In genomic region chr15:67074886-67075229, GRCh38 we compare ENCODE assay signal across 12 cellular contexts. TPM values are rescaled to one million over a fixed set of nuclear protein-coding genes. Genes with fewer than 3 reads are reported as not detected.
DNase-seq lines count a peak whose midpoint lies in the region; ATAC-seq, FAIRE-seq and TF ChIP-seq lines count a peak whose summit lies in the region.
"Had no signal": no experiment of that assay in that cellular context is flagged by ENCODE, and none has a peak within 500 bp of the region (broad histone marks: within the 10 kb centered on the region; RNA-seq: fewer than 3 reads in every experiment).

No MANE protein-coding gene starts in this region.

- H3K27ac ChIP-seq in A549 (peak overlapping the region; percentile 41 to 80), GM23248 (peak overlapping the region; percentile 79), lower lobe of right lung (peak overlapping the region; percentile 20), A673 (ENCODE audit: low read depth, low read length, poor library complexity, severe bottlenecking) (no peak overlapping the region)

- H3K79me2 ChIP-seq in GM23248 (ENCODE audit: insufficient read depth), result peaks cover 100% of the 10 kb centered on the region

- peak overlapping the region; percentile 49 for H3K9ac ChIP-seq in GM23248

- H3K27me3 ChIP-seq in GM23248 (replicated peaks; ENCODE audit: insufficient read depth) (no peaks in the 10 kb centered on the region), lower lobe of right lung (ENCODE audit: low read depth) (no peaks in the 10 kb centered on the region), A673 (replicated peaks; ENCODE audit: insufficient read depth, low read depth, low read length, poor library complexity) (no peaks in the 10 kb centered on the region)

- POLR2A ChIA-PET in A549 (lab: Yijun Ruan, JAX), result interaction anchor here (0.9 to 1.3 kb wide), 3 partner anchors 9 to 51 kb away, joined by 3 to 7 read pairs (median 3); partner anchors contain the start of gene SMAD3
- POLR2A ChIA-PET in HEK293T (lab: Yijun Ruan, JAX), result no interaction called here
- POLR2A ChIA-PET in A673 (lab: Charles Lee; ENCODE audit: low non-redundant PET), result no interaction called here

- peak overlapping the region; percentile 95 for H3K27ac Mint-ChIP-seq in activated T-helper 1 cell treated with anti-CD3 and anti-CD28 coated beads, Interleukin-12 subunit alpha, Interleukin-12 subunit beta, Interleukin-2, Interleukin-4 antibody, amounts not matched to agents 30 ng/mL and 10 ng/mL and 1 ng/mL, durations not matched to agents 14 hours and 24 hours and 36 hours

- ATAC-seq in A549 (no peak), lower lobe of right lung (no peak), left colon (no peak)
- ATAC-seq: naive thymus-derived CD8-positive, alpha-beta T cell had no signal

- H3K9me3 Mint-ChIP-seq in activated T-helper 1 cell treated with anti-CD3 and anti-CD28 coated beads, Interleukin-12 subunit alpha, Interleukin-12 subunit beta, Interleukin-2, Interleukin-4 antibody, amounts not matched to agents 30 ng/mL and 10 ng/mL and 1 ng/mL, durations not matched to agents 14 hours and 24 hours and 36 hours, result no peaks in the 10 kb centered on the region
- H3K9me3 Mint-ChIP-seq: naive thymus-derived CD8-positive, alpha-beta T cell had no signal

- TF ChIP-seq EP300 in A549 (IDR thresholded peaks at IDR 0.05), result no peak

- H3K27me3 Mint-ChIP-seq in activated T-helper 1 cell treated with anti-CD3 and anti-CD28 coated beads, Interleukin-12 subunit alpha, Interleukin-12 subunit beta, Interleukin-2, Interleukin-4 antibody, amounts not matched to agents 30 ng/mL and 10 ng/mL and 1 ng/mL, durations not matched to agents 14 hours and 24 hours and 36 hours (ENCODE audit: insufficient read depth), result no peaks in the 10 kb centered on the region
- H3K27me3 Mint-ChIP-seq: naive thymus-derived CD8-positive, alpha-beta T cell had no signal

- DNase-seq in A549 (ENCODE audit: low read depth in 1 of 2, low spot score in 1 of 2) (no peak), GM23248 (peak; percentile 70), lower lobe of right lung (no peak), NCI-H2227 (lab: John Stamatoyannopoulos, UW; ENCODE audit: unreplicated experiment) (no peak), left colon (no peak), HEK293T (ENCODE audit: extremely low spot score) (no peak), A673 (ENCODE audit: low spot score) (no peak)
- no peak for DNase-seq in activated T-helper 1 cell treated with anti-CD3 and anti-CD28 coated beads, Interleukin-12 subunit alpha, Interleukin-12 subunit beta, Interleukin-2, Interleukin-4 antibody, amounts not matched to agents 30 ng/mL and 10 ng/mL and 1 ng/mL, durations not matched to agents 14 hours and 24 hours and 36 hours (ENCODE audit: low spot score)
- DNase-seq: COR-L47; naive thymus-derived CD8-positive, alpha-beta T cell; NCI-H526 treated with DMSO at 0.1 percent for 48 hours had no signal

- H4K20me1 ChIP-seq in GM23248 (ENCODE audit: insufficient read depth), result 0 out of 2 replicates have a peak, but pooled peaks cover 6% of the 10 kb centered on the region

- TF ChIP-seq POLR2A in A549 (IDR thresholded peaks at IDR 0.05; ENCODE audit: low read length), result no peak

- in situ Hi-C loops in GM23248 (cut with MboI), result no loop called here

- H3K36me3 Mint-ChIP-seq in activated T-helper 1 cell treated with anti-CD3 and anti-CD28 coated beads, Interleukin-12 subunit alpha, Interleukin-12 subunit beta, Interleukin-2, Interleukin-4 antibody, amounts not matched to agents 30 ng/mL and 10 ng/mL and 1 ng/mL, durations not matched to agents 14 hours and 24 hours and 36 hours (ENCODE audit: low read depth), result peaks cover 56% of the 10 kb centered on the region

- peak overlapping the region; percentile 58 for H3K4me3 Mint-ChIP-seq in activated T-helper 1 cell treated with anti-CD3 and anti-CD28 coated beads, Interleukin-12 subunit alpha, Interleukin-12 subunit beta, Interleukin-2, Interleukin-4 antibody, amounts not matched to agents 30 ng/mL and 10 ng/mL and 1 ng/mL, durations not matched to agents 14 hours and 24 hours and 36 hours

- no TSS peak for BruUV-seq in A673 (replicated peaks; lab: Mats Ljungman, UMichigan)

- H3K4me1 ChIP-seq in A549, result peaks cover 99% of the 10 kb centered on the region
- H3K4me1 ChIP-seq in GM23248 (ENCODE audit: insufficient read depth), result peaks cover 46% of the 10 kb centered on the region
- H3K4me1 ChIP-seq in lower lobe of right lung, result peaks cover 77% of the 10 kb centered on the region
- H3K4me1 ChIP-seq in A673 (ENCODE audit: insufficient read depth, low read length, poor library complexity, severe bottlenecking), result peaks cover 21% of the 10 kb centered on the region

- H2AFZ ChIP-seq in GM23248, result no peak overlapping the region

- H3K4me2 ChIP-seq in A549 (peak overlapping the region; percentile 94), GM23248 (ENCODE audit: unreplicated experiment) (peak overlapping the region; percentile 41)

- H3F3A ChIP-seq in GM23248 (ENCODE audit: insufficient read depth), result peaks cover 43% of the 10 kb centered on the region

- peaks cover 9% of the 10 kb centered on the region; the same call in 1 of the 2 replicates for H3K36me3 ChIP-seq in GM23248 (ENCODE audit: low read depth)
- H3K36me3 ChIP-seq in lower lobe of right lung, result peaks cover 7% of the 10 kb centered on the region
- H3K36me3 ChIP-seq in A673 (ENCODE audit: insufficient read depth, low read length, poor library complexity, severe bottlenecking), result no peaks in the 10 kb centered on the region

- H3K4me1 Mint-ChIP-seq in activated T-helper 1 cell treated with anti-CD3 and anti-CD28 coated beads, Interleukin-12 subunit alpha, Interleukin-12 subunit beta, Interleukin-2, Interleukin-4 antibody, amounts not matched to agents 30 ng/mL and 10 ng/mL and 1 ng/mL, durations not matched to agents 14 hours and 24 hours and 36 hours (ENCODE audit: low read depth), result peaks cover 83% of the 10 kb centered on the region

- TF ChIP-seq CTCF in A549 (IDR thresholded peaks at IDR 0.05) (no peak), lower lobe of right lung (IDR thresholded peaks at IDR 0.05) (no peak), A673 (conservative IDR thresholded peaks at IDR 0.05; ENCODE audit: low read depth, low read length) (no peak)

- CTCF ChIA-PET in A549 (lab: Yijun Ruan, JAX), result interaction anchor here (0.6 to 1.3 kb wide), 5 partner anchors 9 to 229 kb away, joined by 4 to 5 read pairs (median 4); partner anchors contain the start of gene SMAD3
- CTCF ChIA-PET in HEK293T (lab: Yijun Ruan, JAX), result no interaction called here
- CTCF ChIA-PET in A673 (lab: Charles Lee), result no interaction called here

- no peaks in the 10 kb centered on the region for H3K9me3 ChIP-seq in A549
- H3K9me3 ChIP-seq in GM23248 (ENCODE audit: low read depth), result no peaks in the 10 kb centered on the region
- H3K9me3 ChIP-seq in lower lobe of right lung, result no peaks in the 10 kb centered on the region
- H3K9me3 ChIP-seq in A673 (ENCODE audit: low read depth, low read length, poor library complexity, severe bottlenecking), result no peaks in the 10 kb centered on the region

- 98% methylated on average over 1 of the region's 1 CpG for WGBS in A549 (ENCODE audit: missing lambda C conversion rate)
- 40 to 60% methylated on average over 1 of the region's 1 CpG for WGBS in GM23248 (ENCODE audit: low coverage in 1 of 2, low lambda C conversion rate in 2 of 2, missing lambda C conversion rate in 2 of 2), 2 experiments

- no peak for FAIRE-seq in A549 (lab: Jason Lieb, UNC)
- FAIRE-seq: bronchial epithelial cell had no signal

- no peak for TF ChIP-seq RAD21 in A549 (conservative IDR thresholded peaks at IDR 0.05 in 1 of 2, IDR thresholded peaks at IDR 0.05 in 1 of 2)

- H3K4me3 ChIP-seq in A549, result no peak overlapping the region
- H3K4me3 ChIP-seq in GM23248, result peak overlapping the region; percentile 21
- no peak overlapping the region for H3K4me3 ChIP-seq in lower lobe of right lung
- no peak overlapping the region for H3K4me3 ChIP-seq in A673 (ENCODE audit: low read depth, low read length, poor library complexity, severe bottlenecking)

- H3K9me2 ChIP-seq in GM23248 (ENCODE audit: insufficient read depth), result no peaks in the 10 kb centered on the region

- intact Hi-C loops in activated T-helper 1 cell treated with anti-CD3 and anti-CD28 coated beads, Interleukin-12 subunit alpha, Interleukin-12 subunit beta, Interleukin-2, Interleukin-4 antibody, amounts not matched to agents 30 ng/mL and 10 ng/mL and 1 ng/mL, durations not matched to agents 14 hours and 24 hours and 36 hours (cut with micrococcal nuclease), result loop anchor here (1.0 kb wide), 1 partner anchor 7 kb away; no protein-coding TSS in a partner anchor
- intact Hi-C loops in lower lobe of right lung (cut with DNase I) (no loop called here), left colon (cut with DNase I, micrococcal nuclease) (no loop called here), A673 (cut with micrococcal nuclease; ENCODE audit: unreplicated experiment) (no loop called here)

TF ChIP-seq in A549, 52 proteins besides CTCF, POLR2A, EP300 and RAD21:
- 0 out of 4 replicates have a peak, but pooled peaks of 1 of the 2 experiments have one; percentile 7 for TF ChIP-seq CEBPB (IDR thresholded peaks at IDR 0.05)
- TF ChIP-seq PHF8 (IDR thresholded peaks at IDR 0.05; ENCODE audit: borderline replicate concordance, low read depth), result no peak

TF ChIP-seq in HEK293T, 16 proteins besides CTCF, POLR2A, EP300 and RAD21 (continues in another document):
- TF ChIP-seq HDGF (IDR thresholded peaks at IDR 0.05; ENCODE audit: borderline replicate concordance) (no peak), FOXK2 (IDR thresholded peaks at IDR 0.05) (no peak), TARDBP (IDR thresholded peaks at IDR 0.05) (no peak)

RNA-seq across cellular contexts. Expression of gene SMAD3, which starts 9.5 kb away (rescaled TPM):
- 77.2 and 101 TPM in 2 replicates for polyA plus RNA-seq in A549 (2011; rRNA removed)
- 116 and 161 TPM in 2 replicates for polyA plus RNA-seq in A549 (2012; cell fraction: cytosol; rRNA removed)
- 256 and 267 TPM in 2 replicates for polyA plus RNA-seq in A549 (2012; cell fraction: nucleus; rRNA removed)
- 74.6 to 106 TPM (median 93.4 TPM) in 3 replicates for polyA plus RNA-seq in A549 (2017; fragmentation: RNase III; extraction: RNeasy Plus Mini Kit Qiagen cat#74134 plus additional on column Dnase treatment)
- 138 and 158 TPM in 2 replicates for polyA minus RNA-seq in A549 (2011; rRNA and poly(A)+ RNA removed)
- total RNA-seq in GM23248 (2014; rRNA removed; shearing (Covaris generic)), result 34.0 and 50.1 TPM in 2 replicates
- 30.8 and 30.9 TPM in 2 replicates for polyA plus RNA-seq in GM23248 (2016; fragmentation: Nextera tagmentation; extraction: Ambion mirVana)
- total RNA-seq in activated T-helper 1 cell treated with anti-CD3 and anti-CD28 coated beads, Interleukin-12 subunit alpha, Interleukin-12 subunit beta, Interleukin-2, Interleukin-4 antibody, amounts not matched to agents 30 ng/mL and 10 ng/mL and 1 ng/mL, durations not matched to agents 14 hours and 24 hours and 36 hours, result 80.2 and 80.4 TPM in 2 replicates
- total RNA-seq in lower lobe of right lung, result 25.7 TPM
- 10 to 100 TPM; 33.3 to 60.7 TPM for total RNA-seq in left colon
- total RNA-seq in A673 (2021), result 31.0 and 43.0 TPM in 2 replicates
